10 cellular contexts compared by ENCODE assay signal in genomic region chr21:34808569-34809204, GRCh38.
DNase-seq lines count a peak whose midpoint lies in the region; TF ChIP-seq lines count a peak whose summit lies in the region.
"Had no signal": no experiment of that assay in that cellular context is flagged by ENCODE, and none has a peak within 500 bp of the region (broad histone marks: within the 10 kb centered on the region; RNA-seq: fewer than 3 reads in every experiment).

No MANE protein-coding gene starts in this region.

- TF ChIP-seq CTCF in WI38 (IDR thresholded peaks at IDR 0.05; ENCODE audit: low read depth, low read length) (no peak), fibroblast of pulmonary artery (IDR thresholded peaks at IDR 0.05; ENCODE audit: low read length, missing control alignments) (no peak), stomach (IDR thresholded peaks at IDR 0.05) (no peak)

- peak overlapping the region; percentile 85 for H3K27ac Mint-ChIP-seq in T-helper 2 cell treated with Interferon-gamma antibody and Interleukin-4, amounts not matched to agents 5 μg/mL and 100 μg/mL, for 36 hours

- DNase-seq in T-helper 2 cell treated with Interferon-gamma antibody and Interleukin-4, amounts not matched to agents 5 μg/mL and 100 μg/mL, for 36 hours (ENCODE audit: low spot score) = no peak
- DNase-seq in T-helper 2 cell (no peak), fibroblast of pulmonary artery (ENCODE audit: low read depth) (peak; percentile 71), stomach (no peak), SW 1271 (lab: John Stamatoyannopoulos, UW) (no peak), NCI-H1694 (lab: John Stamatoyannopoulos, UW) (no peak), HAP-1 (ENCODE audit: low spot score in 2 of 2) (no peak)
- DNase-seq: cortex of kidney, KG1 had no signal

- TF ChIP-seq POLR2A in stomach (IDR thresholded peaks at IDR 0.05) = no peak

- H3K36me3 ChIP-seq in stomach (peaks cover 0 to 45% (median 30%) of the 10 kb centered on the region in 4 donors), HAP-1 (replicated peaks) (no peaks in the 10 kb centered on the region; the same call in 1 of the 2 replicates)

- H3K4me1 Mint-ChIP-seq in T-helper 2 cell treated with Interferon-gamma antibody and Interleukin-4, amounts not matched to agents 5 μg/mL and 100 μg/mL, for 36 hours (ENCODE audit: low read depth) = peaks cover 81% of the 10 kb centered on the region

- H3K36me3 Mint-ChIP-seq in T-helper 2 cell treated with Interferon-gamma antibody and Interleukin-4, amounts not matched to agents 5 μg/mL and 100 μg/mL, for 36 hours (ENCODE audit: low read depth) = peaks cover 82% of the 10 kb centered on the region

- H3K27me3 ChIP-seq in stomach = no peaks in the 10 kb centered on the region
- H3K27me3 ChIP-seq in HAP-1 (ENCODE audit: low read depth) = no peaks in the 10 kb centered on the region

- H3K27me3 Mint-ChIP-seq in T-helper 2 cell treated with Interferon-gamma antibody and Interleukin-4, amounts not matched to agents 5 μg/mL and 100 μg/mL, for 36 hours (ENCODE audit: low read depth) = no peaks in the 10 kb centered on the region

- TF ChIP-seq EP300 in stomach (IDR thresholded peaks at IDR 0.05) = no peak

- WGBS in stomach, 5 donors = 58 to 73% (median 69%) methylated on average over 7 of the region's 7 CpGs

- H3K27ac ChIP-seq in stomach = peak overlapping the region in 4 of 5 donors; percentile 32 to 77 (median 70)

- peak overlapping the region; percentile 58 for H3K4me3 Mint-ChIP-seq in T-helper 2 cell treated with Interferon-gamma antibody and Interleukin-4, amounts not matched to agents 5 μg/mL and 100 μg/mL, for 36 hours

- peaks cover 8% of the 10 kb centered on the region for H3K9me3 Mint-ChIP-seq in T-helper 2 cell treated with Interferon-gamma antibody and Interleukin-4, amounts not matched to agents 5 μg/mL and 100 μg/mL, for 36 hours

- intact Hi-C loops in stomach (cut with DNase I; ENCODE audit: low total_unique reads) = no loop called here

- H3K4me1 ChIP-seq in stomach (peaks cover 0 to 66% (median 26%) of the 10 kb centered on the region in 4 donors), HAP-1 (no peaks in the 10 kb centered on the region; the same call in 1 of the 2 replicates)

- H3K4me3 ChIP-seq in WI38 (ENCODE audit: low read depth, low read length) (peak overlapping the region; percentile 13; the same call in 1 of the 2 replicates), fibroblast of pulmonary artery (replicated peaks; ENCODE audit: low read depth, low read length) (no peak overlapping the region), stomach (no peak overlapping the region), HAP-1 (no peak overlapping the region)

- H3K9me3 ChIP-seq in stomach (peaks cover 0 to 3% (median 0%) of the 10 kb centered on the region in 4 donors), HAP-1 (peaks cover 6% of the 10 kb centered on the region)

- in situ Hi-C loops in HAP-1 (cut with MboI; ENCODE audit: low sequenced_read_pairs) = no loop called here
